ENCODE assay signal across 11 cellular contexts in the genomic region with DNA sequence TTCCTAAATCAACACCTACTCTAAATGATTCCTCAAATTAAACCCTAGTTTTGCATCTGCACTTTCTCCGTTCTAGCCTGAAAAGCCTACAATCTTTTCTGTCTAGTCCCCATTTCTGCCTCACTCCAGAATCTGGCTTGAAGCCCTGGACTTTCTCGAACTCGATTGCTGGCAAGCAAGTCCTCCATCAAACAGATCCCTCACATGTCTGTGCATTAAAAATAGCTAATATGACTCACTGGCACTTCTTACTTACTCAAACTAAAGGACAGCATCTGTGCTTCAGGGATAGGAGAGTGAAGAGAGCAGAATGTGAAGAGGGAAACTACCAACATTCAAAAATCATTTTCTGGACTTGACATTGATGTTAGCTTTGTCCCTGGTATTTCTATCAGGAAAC. TPM values are rescaled to one million over a fixed set of nuclear protein-coding genes. Genes with fewer than 3 reads are reported as not detected.
A peak's percentile ranks its signal among the peaks of the same experiment; 100 is the strongest.
DNase-seq lines count a peak whose midpoint lies in the region; ATAC-seq and TF ChIP-seq lines count a peak whose summit lies in the region.
"Had no signal": no experiment of that assay in that cellular context is flagged by ENCODE, and none has a peak within 500 bp of the region (broad histone marks: within the 10 kb centered on the region; RNA-seq: fewer than 3 reads in every experiment).

No MANE protein-coding gene starts in this region.

- no peaks in the 10 kb centered on the region for H3K9me2 ChIP-seq in GM23248 (ENCODE audit: insufficient read depth)

- H3K36me3 ChIP-seq in GM23248 (ENCODE audit: low read depth) (no peaks in the 10 kb centered on the region), heart left ventricle (no peaks in the 10 kb centered on the region), gastrocnemius medialis (no peaks in the 10 kb centered on the region)

- no peak for TF ChIP-seq POLR2A in heart left ventricle (IDR thresholded peaks at IDR 0.05)
- no peak for TF ChIP-seq POLR2A in gastrocnemius medialis (IDR thresholded peaks at IDR 0.05)

- H3K27ac ChIP-seq in GM23248 (peak overlapping the region; percentile 58), angular gyrus (ENCODE audit: low read depth, low read length) (peak overlapping the region; percentile 16), heart left ventricle (peak overlapping the region; percentile 18 to 81 (median 72)), gastrocnemius medialis (no peak overlapping the region)

- peak overlapping the region; percentile 20; the same call in 1 of the 2 replicates for H3K4me3 ChIP-seq in GM23248
- H3K4me3 ChIP-seq in heart left ventricle = no peak overlapping the region
- H3K4me3 ChIP-seq in gastrocnemius medialis = no peak overlapping the region

- intact Hi-C loops in heart left ventricle (cut with DNase I) (loop anchor here in 5 of 10 donors (5.0 to 10.0 kb wide), 2 partner anchors 51 to 54 kb away; a partner anchor contains a TSS), gastrocnemius medialis (cut with DNase I; ENCODE audit: low total_unique reads) (no loop called here)

- peak overlapping the region; percentile 60 for H3K4me2 ChIP-seq in GM23248 (ENCODE audit: unreplicated experiment)

- no peaks in the 10 kb centered on the region for H3K79me2 ChIP-seq in GM23248 (ENCODE audit: insufficient read depth)

- no peak overlapping the region for H2AFZ ChIP-seq in GM23248

- H3K9me3 ChIP-seq in GM23248 (ENCODE audit: low read depth) (no peaks in the 10 kb centered on the region), heart left ventricle (no peaks in the 10 kb centered on the region), gastrocnemius medialis (no peaks in the 10 kb centered on the region)

- DNase-seq in GM23248 = peak; percentile 91
- peak in 4 of 5 donors; percentile 61 to 70 (median 68) for DNase-seq in heart left ventricle
- DNase-seq in gastrocnemius medialis = no peak
- DNase-seq in NCI-H1105 (lab: John Stamatoyannopoulos, UW) = no peak
- DNase-seq in NCI-H146 treated with DMSO at 0.1 percent for 48 hours (lab: John Stamatoyannopoulos, UW; ENCODE audit: unreplicated experiment) = no peak
- no peak for DNase-seq in KG1 (lab: John Stamatoyannopoulos, UW)
- DNase-seq in cerebellar nuclear complex (lab: John Stamatoyannopoulos, UW) = no peak
- DNase-seq: activated B cell treated with CpG ODN at 0.5 μM for 24 hours, islet precursor cell, NCI-H524 had no signal

- peaks cover 32% of the 10 kb centered on the region for H3F3A ChIP-seq in GM23248 (ENCODE audit: insufficient read depth)

- H4K20me1 ChIP-seq in GM23248 (ENCODE audit: insufficient read depth) = no peaks in the 10 kb centered on the region

- H3K9ac ChIP-seq in GM23248 = no peak overlapping the region; the same call in 1 of the 2 replicates

- peaks cover 32% of the 10 kb centered on the region for H3K4me1 ChIP-seq in GM23248 (ENCODE audit: insufficient read depth)
- H3K4me1 ChIP-seq in heart left ventricle = peaks cover 0 to 28% (median 9%) of the 10 kb centered on the region in 12 donors
- peaks cover 0 to 4% of the 10 kb centered on the region in 2 donors for H3K4me1 ChIP-seq in gastrocnemius medialis

- 0 to 2% methylated on average over 3 of the region's 3 CpGs for WGBS in GM23248 (ENCODE audit: low coverage in 1 of 2, low lambda C conversion rate in 2 of 2, missing lambda C conversion rate in 2 of 2), 2 experiments
- 24 to 36% (median 27%) methylated on average over 3 of the region's 3 CpGs for WGBS in heart left ventricle, 4 donors

- H3K27me3 ChIP-seq in GM23248 (replicated peaks; ENCODE audit: insufficient read depth) (no peaks in the 10 kb centered on the region), heart left ventricle (no peaks in the 10 kb centered on the region), gastrocnemius medialis (no peaks in the 10 kb centered on the region)

- ATAC-seq in heart left ventricle (peak; percentile 93 to 96 (median 95)), gastrocnemius medialis (peak; percentile 53 to 96)

- in situ Hi-C loops in GM23248 (cut with MboI) = no loop called here
- in situ Hi-C loops in gastrocnemius medialis (cut with MboI; ENCODE audit: low sequenced_read_pairs in 4 of 4) = no loop called here

- TF ChIP-seq CTCF in heart left ventricle (IDR thresholded peaks at IDR 0.05) (no peak), gastrocnemius medialis (IDR thresholded peaks at IDR 0.05 in 4 of 5, conservative IDR thresholded peaks at IDR 0.05 in 1 of 5) (no peak)

RNA-seq across cellular contexts. Expression of a gene that starts 51.8 kb away (rescaled TPM):
- total RNA-seq in GM23248 (2014; rRNA removed; shearing (Covaris generic)) = not detected in 2 replicates
- polyA plus RNA-seq in GM23248 (2016; fragmentation: Nextera tagmentation; extraction: Ambion mirVana) (0.23 TPM in 1 of 2 replicates, not detected in the other), heart left ventricle (10 to 100 TPM in 1 of 2 donors, 1 to 10 TPM in 1; 7.5 to 21.4 TPM)
- total RNA-seq in heart left ventricle (10 to 100 TPM; 18.4 to 45.1 (median 33.2) TPM), gastrocnemius medialis (under 1 TPM in 2 of 4 donors, not detected in 2; 0.35 to 0.68 TPM)
- total RNA-seq: activated B cell treated with CpG ODN at 0.5 μM for 24 hours had no signal

Comparison
In these comparisons a context has a peak if more than half of its experiments do, and no peak if none do; other contexts are left out.
1. DNase-seq: peak in GM23248 (single experiment) and heart left ventricle (4 of 5); none in gastrocnemius medialis (0 of 2), NCI-H1105 (single experiment), NCI-H146 treated with DMSO at 0.1 percent for 48 hours (single experiment), KG1 (single experiment) and cerebellar nuclear complex (0 of 2).
2. H3K27ac ChIP-seq: peak in GM23248 (single experiment), angular gyrus (single experiment) and heart left ventricle (12 of 12); none in gastrocnemius medialis (0 of 4).
3. RNA of a gene that starts 51.8 kb away (total RNA-seq): 18.4 to 45.1 TPM in heart left ventricle; 0.35 to 0.68 TPM in gastrocnemius medialis and not detected in GM23248; every median in the first group is over 10 times any median in the second.